Comparison of ENCODE assay signal across 18 cellular contexts in the genomic region with DNA sequence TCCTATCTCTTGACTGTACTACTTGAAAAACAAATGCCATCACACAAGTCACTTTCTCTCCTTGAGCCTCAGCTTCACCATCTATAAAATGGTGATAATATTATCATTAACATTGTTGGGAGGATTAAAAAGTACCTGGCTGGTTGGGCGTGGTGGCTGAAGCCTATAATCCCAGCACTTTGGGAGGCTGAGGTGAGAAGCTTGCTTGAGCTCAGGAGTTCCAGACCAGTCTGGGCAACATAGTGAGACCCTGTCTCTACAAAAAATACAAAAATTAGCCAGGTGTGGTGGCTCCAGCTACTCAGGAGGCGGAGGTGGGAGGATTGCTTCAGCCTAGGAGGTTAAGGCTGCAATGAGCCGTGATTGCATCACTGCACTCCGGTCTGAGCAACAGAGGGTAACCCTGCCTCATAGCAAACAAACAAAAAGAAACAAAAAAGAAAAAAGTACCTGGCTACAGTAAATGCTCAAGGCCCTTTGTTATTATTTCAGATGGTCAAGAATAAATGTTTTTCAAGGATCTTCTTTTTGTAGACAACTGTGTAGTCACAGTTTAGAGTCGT.
A peak's percentile ranks its signal among the peaks of the same experiment; 100 is the strongest.
DNase-seq lines count a peak whose midpoint lies in the region; ATAC-seq and TF ChIP-seq lines count a peak whose summit lies in the region.
"Had no signal": no experiment of that assay in that cellular context is flagged by ENCODE, and none has a peak within 500 bp of the region (broad histone marks: within the 10 kb centered on the region; RNA-seq: fewer than 3 reads in every experiment).

No MANE protein-coding gene starts in this region.

- no peaks in the 10 kb centered on the region for H3K27me3 Mint-ChIP-seq in nephron (ENCODE audit: low read depth)
- H3K27me3 Mint-ChIP-seq: T-helper 17 cell had no signal

- H4K20me1 ChIP-seq in GM23248 (ENCODE audit: insufficient read depth) = no peaks in the 10 kb centered on the region

- in situ Hi-C loops in GM23248 (cut with MboI) = no loop called here

- H3K79me2 ChIP-seq in GM23248 (ENCODE audit: insufficient read depth) = no peaks in the 10 kb centered on the region

- H3K4me3 ChIP-seq in GM23248 (no peak overlapping the region), epithelial cell of esophagus (ENCODE audit: low read length) (no peak overlapping the region), mucosa of descending colon (no peak overlapping the region)
- H3K4me3 ChIP-seq: colonic mucosa, sigmoid colon had no signal

- TF ChIP-seq CTCF in epithelial cell of esophagus (IDR thresholded peaks at IDR 0.05; ENCODE audit: insufficient read depth, low read depth, low read length, missing control alignments) (no peak), nephron (IDR thresholded peaks at IDR 0.05; ENCODE audit: unreplicated experiment in 3 of 3) (no peak), mucosa of descending colon (IDR thresholded peaks at IDR 0.05) (no peak)

- H3K4me1 ChIP-seq in GM23248 (ENCODE audit: insufficient read depth) (no peaks in the 10 kb centered on the region), mucosa of descending colon (ENCODE audit: low read depth) (peaks cover 36% of the 10 kb centered on the region)

- no peak for ATAC-seq in left colon
- no peak for ATAC-seq in mucosa of descending colon
- ATAC-seq: T-helper 17 cell had no signal

- no peaks in the 10 kb centered on the region for H3K4me1 Mint-ChIP-seq in nephron

- no peaks in the 10 kb centered on the region for H3K27me3 ChIP-seq in GM23248 (replicated peaks; ENCODE audit: insufficient read depth)
- H3K27me3 ChIP-seq: colonic mucosa, sigmoid colon had no signal

- no peak overlapping the region for H3K4me2 ChIP-seq in GM23248 (ENCODE audit: unreplicated experiment)

- H2AFZ ChIP-seq in GM23248 = no peak overlapping the region

- H3K9ac ChIP-seq in GM23248 = no peak overlapping the region

- peak overlapping the region in 2 of 3 experiments; percentile 5 to 44 for H3K27ac Mint-ChIP-seq in nephron
- H3K27ac Mint-ChIP-seq: mesothelial cell of epicardium, T-helper 17 cell had no signal

- peak; percentile 13 for DNase-seq in GM23248
- peak; percentile 12 for DNase-seq in NCI-H226
- DNase-seq in epithelial cell of esophagus (ENCODE audit: low read depth) = peak; percentile 88
- DNase-seq in LoVo (ENCODE audit: low spot score) = no peak
- DNase-seq in DMS79 treated with DMSO at 0.1 percent for 48 hours (lab: John Stamatoyannopoulos, UW) = no peak
- no peak for DNase-seq in left colon
- no peak for DNase-seq in mucosa of descending colon
- DNase-seq: activated CD4-positive, CD25-positive, alpha-beta regulatory T cell treated with anti-CD3 and anti-CD28 coated beads, Interleukin-2, amount 50 U/mL, for 72 hours; Calu3; colonic mucosa; NCI-H1092 treated with DMSO at 0.1 percent for 48 hours; NCI-H2171 treated with DMSO at 0.1 percent for 48 hours; nucleus accumbens; sigmoid colon; stimulated activated CD4-positive, alpha-beta T cell treated with anti-CD3 and anti-CD28 coated beads, Interleukin-2, amount 100 ng/mL, for 24 hours; T-helper 17 cell had no signal

- H3K9me3 ChIP-seq in GM23248 (ENCODE audit: low read depth) = no peaks in the 10 kb centered on the region
- H3K9me3 ChIP-seq in mucosa of descending colon = no peaks in the 10 kb centered on the region
- H3K9me3 ChIP-seq: colonic mucosa, sigmoid colon had no signal

- 79 to 93% methylated on average over 5 of the region's 5 CpGs for WGBS in GM23248 (ENCODE audit: low coverage in 1 of 2, low lambda C conversion rate in 2 of 2, missing lambda C conversion rate in 2 of 2), 2 experiments

- intact Hi-C loops in left colon (cut with DNase I, micrococcal nuclease) = no loop called here
- intact Hi-C loops in mucosa of descending colon (cut with DNase I, micrococcal nuclease) = no loop called here

- no peaks in the 10 kb centered on the region for H3K9me3 Mint-ChIP-seq in nephron
- H3K9me3 Mint-ChIP-seq: mesothelial cell of epicardium had no signal

- H3K36me3 ChIP-seq in GM23248 (ENCODE audit: low read depth) (no peaks in the 10 kb centered on the region), mucosa of descending colon (ENCODE audit: low read depth) (no peaks in the 10 kb centered on the region)
- H3K36me3 ChIP-seq: colonic mucosa, sigmoid colon had no signal

- H3F3A ChIP-seq in GM23248 (ENCODE audit: insufficient read depth) = no peaks in the 10 kb centered on the region

- H3K9me2 ChIP-seq in GM23248 (ENCODE audit: insufficient read depth) = no peaks in the 10 kb centered on the region

- no peak overlapping the region for H3K27ac ChIP-seq in GM23248
- H3K27ac ChIP-seq: colonic mucosa, sigmoid colon had no signal

- H3K4me3 Mint-ChIP-seq in nephron = no peak overlapping the region
- H3K4me3 Mint-ChIP-seq: mesothelial cell of epicardium, T-helper 17 cell had no signal

- no peaks in the 10 kb centered on the region for H3K36me3 Mint-ChIP-seq in nephron (ENCODE audit: low read depth)

Comparison
In these comparisons a context has a peak if more than half of its experiments do, and no peak if none do; other contexts are left out.
1. DNase-seq: peak in GM23248 (single experiment), NCI-H226 (single experiment) and epithelial cell of esophagus (single experiment); none in LoVo (single experiment), DMS79 treated with DMSO at 0.1 percent for 48 hours (single experiment), left colon (0 of 2) and mucosa of descending colon (0 of 3).